In genomic region chr6:132937466-132937906, GRCh38 we compare ENCODE assay signal across 8 cellular contexts.
DNase-seq lines count a peak whose midpoint lies in the region; ATAC-seq and TF ChIP-seq lines count a peak whose summit lies in the region.

No MANE protein-coding gene starts in this region.

- no peak overlapping the region for H3K27ac ChIP-seq in right atrium auricular region

- peak; percentile 6 to 7 for DNase-seq in stimulated activated CD4-positive, alpha-beta T cell treated with anti-CD3 and anti-CD28 coated beads, Interleukin-2, amount 100 ng/mL, for 48 hours
- DNase-seq in stimulated activated CD4-positive, alpha-beta T cell treated with anti-CD3 and anti-CD28 coated beads, Interleukin-12 subunit alpha, Interleukin-12 subunit beta, amount 100 ng/mL, for 4 hours = no peak
- DNase-seq in NCI-H187 (lab: John Stamatoyannopoulos, UW) (peak; percentile 36 to 45), right atrium auricular region (ENCODE audit: low spot score) (no peak)

- no peaks in the 10 kb centered on the region for H3K27me3 ChIP-seq in right atrium auricular region

- H3K4me1 ChIP-seq in right atrium auricular region = no peaks in the 10 kb centered on the region

- H3K36me3 ChIP-seq in right atrium auricular region = no peaks in the 10 kb centered on the region

- H3K9me3 ChIP-seq in right atrium auricular region = no peaks in the 10 kb centered on the region

- TF ChIP-seq CTCF in WI38 (IDR thresholded peaks at IDR 0.05; ENCODE audit: low read depth, low read length) = peak; percentile 68
- TF ChIP-seq CTCF in right atrium auricular region (IDR thresholded peaks at IDR 0.05) = peak; percentile 15 to 59

- ATAC-seq in HG02885 (IDR thresholded peaks at IDR 0.05; ENCODE audit: poor library complexity, unreplicated experiment) = no peak
- no peak for ATAC-seq in activated CD4-positive, CD25-positive, alpha-beta regulatory T cell treated with anti-CD3 and anti-CD28 coated beads, Interleukin-2, amount 50 U/mL, for 24 hours
- no peak for ATAC-seq in HG03442 (IDR thresholded peaks at IDR 0.05; ENCODE audit: unreplicated experiment)

- no peak overlapping the region for H3K4me3 ChIP-seq in WI38 (ENCODE audit: low read depth, low read length)
- no peak overlapping the region for H3K4me3 ChIP-seq in right atrium auricular region

Comparison
In these comparisons a context has a peak if more than half of its experiments do, and no peak if none do; other contexts are left out.
1. DNase-seq: peak in stimulated activated CD4-positive, alpha-beta T cell treated with anti-CD3 and anti-CD28 coated beads, Interleukin-2, amount 100 ng/mL, for 48 hours (2 of 2) and NCI-H187 (2 of 2); none in stimulated activated CD4-positive, alpha-beta T cell treated with anti-CD3 and anti-CD28 coated beads, Interleukin-12 subunit alpha, Interleukin-12 subunit beta, amount 100 ng/mL, for 4 hours (single experiment) and right atrium auricular region (single experiment).